Comparison of ENCODE assay signal across 9 cellular contexts in the genomic region with DNA sequence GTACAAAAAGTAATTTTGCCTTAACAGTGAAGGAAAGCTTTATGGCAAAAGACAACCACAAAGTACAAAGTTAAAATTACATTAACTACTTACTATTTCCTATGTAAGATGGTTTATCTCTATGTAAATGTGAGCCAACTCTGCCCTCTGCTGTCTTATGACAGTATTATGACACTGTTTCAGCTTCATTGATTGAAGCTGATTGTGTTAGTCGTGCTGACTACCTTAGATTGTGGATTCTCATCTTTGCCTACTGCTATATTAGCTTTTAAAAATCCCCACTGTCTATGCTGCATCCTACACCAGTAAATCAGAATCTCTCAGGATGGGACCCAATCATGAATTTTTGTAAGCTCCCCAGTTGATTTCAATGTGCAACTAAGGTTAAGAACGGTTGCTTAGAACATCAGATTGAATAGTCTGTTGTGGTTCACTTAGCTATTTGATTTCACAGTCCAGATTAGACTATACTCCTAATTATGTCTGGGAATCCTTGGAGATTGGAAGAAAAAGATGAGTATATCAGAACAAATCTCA. TPM values are rescaled to one million over a fixed set of nuclear protein-coding genes. Genes with fewer than 3 reads are reported as not detected.
DNase-seq lines count a peak whose midpoint lies in the region; ATAC-seq, FAIRE-seq and TF ChIP-seq lines count a peak whose summit lies in the region.
"Had no signal": no experiment of that assay in that cellular context is flagged by ENCODE, and none has a peak within 500 bp of the region (broad histone marks: within the 10 kb centered on the region; RNA-seq: fewer than 3 reads in every experiment).

No MANE protein-coding gene starts in this region.

- no peaks in the 10 kb centered on the region for H3K79me2 ChIP-seq in DOHH2 (ENCODE audit: control insufficient read depth, low read length)

- no peaks in the 10 kb centered on the region for H3K9me3 Mint-ChIP-seq in memory B cell

- H3F3A ChIP-seq in DOHH2 (ENCODE audit: control insufficient read depth, insufficient read depth) = no peaks in the 10 kb centered on the region

- no peak for FAIRE-seq in RCC 7860 (lab: Jason Lieb, UNC)

- H3K36me3 ChIP-seq in A673 (ENCODE audit: insufficient read depth, low read length, poor library complexity, severe bottlenecking) = no peaks in the 10 kb centered on the region
- H3K36me3 ChIP-seq in DOHH2 (ENCODE audit: control insufficient read depth, low read length) = no peaks in the 10 kb centered on the region
- H3K36me3 ChIP-seq in sigmoid colon = no peaks in the 10 kb centered on the region

- no peaks in the 10 kb centered on the region for H3K36me3 Mint-ChIP-seq in memory B cell

- no peak for TF ChIP-seq EP300 in sigmoid colon (IDR thresholded peaks at IDR 0.05)

- DNase-seq in A673 (ENCODE audit: low spot score) (peak; percentile 72), LNCaP clone FGC (ENCODE audit: low read depth) (peak; percentile 63), RCC 7860 (ENCODE audit: low spot score) (peak; percentile 22), dedifferentiated amniotic fluid mesenchymal stem cell (ENCODE audit: extremely low spot score) (peak; percentile 74), memory B cell (ENCODE audit: low spot score in 2 of 2) (no peak), sigmoid colon (no peak)

- intact Hi-C loops in A673 (cut with micrococcal nuclease; ENCODE audit: unreplicated experiment) = loop anchor here (5.0 kb wide), 2 partner anchors 70 to 220 kb away; no protein-coding TSS in a partner anchor
- intact Hi-C loops in sigmoid colon (cut with DNase I) = loop anchor here (5.0 kb wide), 1 partner anchor 70 kb away; no protein-coding TSS in a partner anchor

- POLR2A ChIA-PET in A673 (lab: Charles Lee; ENCODE audit: low non-redundant PET) = no interaction called here

- H3K4me1 Mint-ChIP-seq in memory B cell = no peaks in the 10 kb centered on the region

- 49% methylated on average over 2 of the region's 2 CpGs for WGBS in sigmoid colon, 2 donors

- H3K9me3 ChIP-seq in A673 (ENCODE audit: low read depth, low read length, poor library complexity, severe bottlenecking) (no peaks in the 10 kb centered on the region), DOHH2 (ENCODE audit: control insufficient read depth, insufficient read depth, low read length) (no peaks in the 10 kb centered on the region), sigmoid colon (no peaks in the 10 kb centered on the region)

- H4K20me1 ChIP-seq in DOHH2 (ENCODE audit: control insufficient read depth, insufficient read depth, low read depth, low read length) = no peaks in the 10 kb centered on the region

- no TSS peak for BruUV-seq in A673 (replicated peaks; lab: Mats Ljungman, UMichigan)

- H3K27ac Mint-ChIP-seq in memory B cell = no peak overlapping the region

- H3K27me3 ChIP-seq in A673 (replicated peaks; ENCODE audit: insufficient read depth, low read depth, low read length, poor library complexity) = peaks cover 13% of the 10 kb centered on the region
- peaks cover 3% of the 10 kb centered on the region; the same call in 1 of the 2 replicates for H3K27me3 ChIP-seq in DOHH2 (ENCODE audit: control insufficient read depth, low read length)
- peaks cover 0 to 6% (median 0%) of the 10 kb centered on the region in 3 donors for H3K27me3 ChIP-seq in sigmoid colon

- no peak overlapping the region for H3K4me3 Mint-ChIP-seq in memory B cell

- H3K4me3 ChIP-seq in A673 (ENCODE audit: low read depth, low read length, poor library complexity, severe bottlenecking) (no peak overlapping the region), DOHH2 (ENCODE audit: low read length) (no peak overlapping the region), LNCaP clone FGC (ENCODE audit: low read depth, low read length) (no peak overlapping the region), sigmoid colon (no peak overlapping the region)

- TF ChIP-seq CTCF in A673 (conservative IDR thresholded peaks at IDR 0.05; ENCODE audit: low read depth, low read length) = peak; percentile 67
- peak; percentile 64 for TF ChIP-seq CTCF in DOHH2 (IDR thresholded peaks at IDR 0.05; ENCODE audit: low read depth, low read length, poor library complexity, severe bottlenecking)
- TF ChIP-seq CTCF in LNCaP clone FGC (IDR thresholded peaks at IDR 0.05; ENCODE audit: control insufficient read depth, extremely low read depth, insufficient read depth) = peak; percentile 74
- peak in 2 of 4 experiments; percentile 13 to 26 for TF ChIP-seq CTCF in sigmoid colon (IDR thresholded peaks at IDR 0.05)

- H3K4me1 ChIP-seq in A673 (ENCODE audit: insufficient read depth, low read length, poor library complexity, severe bottlenecking) (no peaks in the 10 kb centered on the region), DOHH2 (ENCODE audit: control insufficient read depth, low read length) (no peaks in the 10 kb centered on the region), sigmoid colon (no peaks in the 10 kb centered on the region)

- peak; percentile 80 for ATAC-seq in memory B cell (ENCODE audit: low read depth)
- no peak for ATAC-seq in HG02642 (IDR thresholded peaks at IDR 0.05; ENCODE audit: poor library complexity, unreplicated experiment)

- peaks cover 11% of the 10 kb centered on the region for H3K27me3 Mint-ChIP-seq in memory B cell

- CTCF ChIA-PET in A673 (lab: Charles Lee) = interaction anchor here (0.5 to 2.5 kb wide), 11 partner anchors 10 to 1154 kb away, joined by 3 to 13 read pairs (median 5); no protein-coding TSS in a partner anchor

- TF ChIP-seq POLR2A in sigmoid colon (IDR thresholded peaks at IDR 0.05) = no peak

- no peak overlapping the region for H3K4me2 ChIP-seq in DOHH2 (ENCODE audit: low read length)

- no peaks in the 10 kb centered on the region for H3K9me2 ChIP-seq in DOHH2 (replicated peaks; ENCODE audit: control insufficient read depth, low read length)

- H3K27ac ChIP-seq in A673 (ENCODE audit: low read depth, low read length, poor library complexity, severe bottlenecking) (no peak overlapping the region), DOHH2 (ENCODE audit: low read depth, low read length) (no peak overlapping the region), sigmoid colon (no peak overlapping the region)
- H3K27ac ChIP-seq: HL-60 had no signal

RNA-seq across cellular contexts. Expression of a gene that starts 12.2 kb away (rescaled TPM):
- 0.43 and 0.70 TPM in 2 replicates for total RNA-seq in A673 (2021)
- 1 to 10 TPM in 3 of 4 donors, under 1 TPM in 1; 0.49 to 2.9 (median 2.2) TPM for total RNA-seq in sigmoid colon
- under 1 TPM in 2 of 3 donors, not detected in 1; 0.60 to 0.64 TPM for polyA plus RNA-seq in sigmoid colon

RNA-seq across cellular contexts. Expression of a gene that starts 22.3 kb away (rescaled TPM):
- total RNA-seq in A673 (2021) (61.9 and 65.2 TPM in 2 replicates), sigmoid colon (100 to 1,000 TPM; 110 to 161 (median 142) TPM)
- 10 to 100 TPM; 41.8 to 46.2 (median 42.5) TPM for polyA plus RNA-seq in sigmoid colon

RNA-seq across cellular contexts. Expression of a gene that starts 50.6 kb away (rescaled TPM):
- total RNA-seq in A673 (2021) (0.33 TPM in 1 of 2 replicates, not detected in the other), sigmoid colon (1 to 10 TPM in 1 of 4 donors, not detected in 3; 1.9 TPM)
- 1,000 to 10,000 TPM in 1 of 3 donors, 100 to 1,000 TPM in 2; 336 to 1,392 (median 412) TPM for polyA plus RNA-seq in sigmoid colon

Comparison
In these comparisons a context has a peak if more than half of its experiments do, and no peak if none do; other contexts are left out.
1. DNase-seq: peak in A673 (single experiment), LNCaP clone FGC (single experiment), RCC 7860 (single experiment) and dedifferentiated amniotic fluid mesenchymal stem cell (single experiment); none in memory B cell (0 of 2) and sigmoid colon (single experiment).